ENCODE assay signal across 8 cellular contexts in genomic region chr2:37671816-37672103, GRCh38.
DNase-seq lines count a peak whose midpoint lies in the region; ATAC-seq and TF ChIP-seq lines count a peak whose summit lies in the region.

No MANE protein-coding gene starts in this region.

- H3K9me3 Mint-ChIP-seq in nephron progenitor cell = no peaks in the 10 kb centered on the region

- H3K4me1 ChIP-seq in BLaER1 treated with 17β-estradiol and CSF1 and Interleukin-3, amounts not matched to agents 10 nM and 100 nM = peaks cover 59 to 80% (median 72%) of the 10 kb centered on the region in 10 experiments
- H3K4me1 ChIP-seq in NT2/D1 (ENCODE audit: insufficient read depth, insufficient read length) = peaks cover 2% of the 10 kb centered on the region
- peaks cover 4 to 16% of the 10 kb centered on the region in 2 donors for H3K4me1 ChIP-seq in duodenal mucosa (ENCODE audit: control insufficient read depth in 1 of 2, insufficient read depth in 2 of 2, low read length in 2 of 2)

- H3K27ac ChIP-seq in BLaER1 treated with 17β-estradiol and CSF1 and Interleukin-3, amounts not matched to agents 10 nM and 100 nM = peak overlapping the region; percentile 85 to 98 (median 95)
- peak overlapping the region; percentile 84 for H3K27ac ChIP-seq in duodenal mucosa (ENCODE audit: low read depth, low read length)

- DNase-seq in NT2/D1 (ENCODE audit: low read depth, low spot score) (no peak), nephron progenitor cell (no peak), NCI-H128 (lab: John Stamatoyannopoulos, UW; ENCODE audit: unreplicated experiment) (no peak), RPMI8226 (no peak)

- H3K36me3 Mint-ChIP-seq in nephron progenitor cell (ENCODE audit: low read depth) = no peaks in the 10 kb centered on the region

- peaks cover 35% of the 10 kb centered on the region for H3K4me1 Mint-ChIP-seq in nephron progenitor cell

- peaks cover 22% of the 10 kb centered on the region for H3K27me3 Mint-ChIP-seq in nephron progenitor cell (ENCODE audit: low read depth, poor library complexity)

- peak overlapping the region; percentile 74 to 98 (median 89) for H3K4me2 ChIP-seq in BLaER1 treated with 17β-estradiol and CSF1 and Interleukin-3, amounts not matched to agents 10 nM and 100 nM

- peaks cover 37 to 46% (median 44%) of the 10 kb centered on the region in 11 experiments for H4K20me1 ChIP-seq in BLaER1 treated with 17β-estradiol and CSF1 and Interleukin-3, amounts not matched to agents 10 nM and 100 nM

- ATAC-seq in GM21360 (IDR thresholded peaks at IDR 0.05; ENCODE audit: unreplicated experiment) (peak; percentile 11), HG03521 (IDR thresholded peaks at IDR 0.05; ENCODE audit: unreplicated experiment) (no peak)

- peak overlapping the region; percentile 80 for H3K4me3 Mint-ChIP-seq in nephron progenitor cell

- TF ChIP-seq CTCF in nephron progenitor cell (IDR thresholded peaks at IDR 0.05) = no peak

- no peaks in the 10 kb centered on the region for H3K9me3 ChIP-seq in BLaER1 treated with 17β-estradiol and CSF1 and Interleukin-3, amounts not matched to agents 10 nM and 100 nM (replicated peaks in 1 of 11)
- no peaks in the 10 kb centered on the region for H3K9me3 ChIP-seq in NT2/D1 (ENCODE audit: insufficient read depth, low read length)
- no peaks in the 10 kb centered on the region for H3K9me3 ChIP-seq in duodenal mucosa (ENCODE audit: control insufficient read depth in 1 of 2, low read length in 2 of 2)

- peak overlapping the region; percentile 22 for H3K27ac Mint-ChIP-seq in nephron progenitor cell

- peak overlapping the region; percentile 80 to 96 (median 92) for H3K4me3 ChIP-seq in BLaER1 treated with 17β-estradiol and CSF1 and Interleukin-3, amounts not matched to agents 10 nM and 100 nM
- H3K4me3 ChIP-seq in NT2/D1 (ENCODE audit: insufficient read length, low read depth) = peak overlapping the region; percentile 67
- peak overlapping the region; percentile 74 to 75 for H3K4me3 ChIP-seq in duodenal mucosa (ENCODE audit: low read depth in 1 of 2, low read length in 2 of 2)

- H3K9ac ChIP-seq in BLaER1 treated with 17β-estradiol and CSF1 and Interleukin-3, amounts not matched to agents 10 nM and 100 nM = peak overlapping the region; percentile 92 to 97 (median 95)
- H3K9ac ChIP-seq in NT2/D1 (ENCODE audit: insufficient read length, low read depth) (peak overlapping the region; percentile 81), duodenal mucosa (ENCODE audit: low read depth in 1 of 2, low read length in 2 of 2) (peak overlapping the region; percentile 60 to 68)

- peaks cover 0 to 21% (median 6%) of the 10 kb centered on the region in 11 experiments; a peak in 9 of 22 replicates for H3K27me3 ChIP-seq in BLaER1 treated with 17β-estradiol and CSF1 and Interleukin-3, amounts not matched to agents 10 nM and 100 nM
- no peaks in the 10 kb centered on the region for H3K27me3 ChIP-seq in NT2/D1 (ENCODE audit: insufficient read depth, insufficient read length)
- peaks cover 3 to 14% of the 10 kb centered on the region in 2 donors for H3K27me3 ChIP-seq in duodenal mucosa (ENCODE audit: control insufficient read depth in 1 of 2, insufficient read depth in 2 of 2, low read length in 2 of 2)

- H3K36me3 ChIP-seq in BLaER1 treated with 17β-estradiol and CSF1 and Interleukin-3, amounts not matched to agents 10 nM and 100 nM = peaks cover 0 to 37% (median 20%) of the 10 kb centered on the region in 11 experiments; a peak in 14 of 22 replicates
- peaks cover 26% of the 10 kb centered on the region for H3K36me3 ChIP-seq in NT2/D1 (ENCODE audit: insufficient read depth, insufficient read length, low read length)
- H3K36me3 ChIP-seq in duodenal mucosa (ENCODE audit: control insufficient read depth in 1 of 2, insufficient read depth in 2 of 2, low read length in 2 of 2) = no peaks in the 10 kb centered on the region
